ENCODE assay signal across 20 cellular contexts in genomic region chr7:70621954-70622596, GRCh38.
"Had no signal": no experiment of that assay in that cellular context is flagged by ENCODE, and none has a peak within 500 bp of the region (broad histone marks: within the 10 kb centered on the region; RNA-seq: fewer than 3 reads in every experiment).

No MANE protein-coding gene starts in this region.

- H3K36me3 Mint-ChIP-seq: naive thymus-derived CD4-positive, alpha-beta T cell had no signal

- H3K4me1 ChIP-seq: foreskin keratinocyte, heart right ventricle, left ventricle myocardium inferior, lower lobe of right lung, right atrium auricular region, upper lobe of right lung had no signal

- ATAC-seq: foreskin keratinocyte; heart right ventricle; lower lobe of right lung; naive thymus-derived CD4-positive, alpha-beta T cell; upper lobe of right lung had no signal

- H3K4me1 Mint-ChIP-seq: central memory CD8-positive, alpha-beta T cell; naive thymus-derived CD4-positive, alpha-beta T cell had no signal

- H3K4me3 Mint-ChIP-seq: central memory CD8-positive, alpha-beta T cell; naive thymus-derived CD4-positive, alpha-beta T cell had no signal

- H3K36me3 ChIP-seq: heart right ventricle, left ventricle myocardium inferior, lower lobe of right lung, neutrophil, right atrium auricular region, tibial nerve, upper lobe of right lung had no signal

- H3K27ac ChIP-seq: dorsolateral prefrontal cortex, foreskin keratinocyte, heart right ventricle, left ventricle myocardium inferior, lower lobe of right lung, neutrophil, right atrium auricular region, tibial nerve, upper lobe of right lung had no signal

- H3K9me3 ChIP-seq: heart right ventricle, left ventricle myocardium inferior, lower lobe of right lung, neutrophil, right atrium auricular region, tibial nerve, upper lobe of right lung had no signal

- FAIRE-seq: endometrium, small intestine had no signal

- H3K27me3 ChIP-seq: dorsolateral prefrontal cortex, heart right ventricle, neutrophil, right atrium auricular region, tibial nerve, upper lobe of right lung had no signal

- H3K4me3 ChIP-seq: dorsolateral prefrontal cortex, heart right ventricle, left ventricle myocardium inferior, lower lobe of right lung, right atrium auricular region, tibial nerve, upper lobe of right lung had no signal

- DNase-seq: cortex of kidney; dorsolateral prefrontal cortex; effector CD8-positive, alpha-beta T cell; heart right ventricle; islet precursor cell; left ventricle myocardium inferior; lower lobe of right lung; mesendoderm; naive thymus-derived CD4-positive, alpha-beta T cell; posterior cingulate gyrus; small intestine; stimulated activated CD4-positive, alpha-beta T cell treated with anti-CD3 and anti-CD28 coated beads, Interleukin-2, amount 100 ng/mL, for 48 hours; stimulated activated naive CD4-positive, alpha-beta T cell treated with Interleukin-2 at 50 U/mL for 16 hours; upper lobe of right lung had no signal

- H3K27ac Mint-ChIP-seq: naive thymus-derived CD4-positive, alpha-beta T cell had no signal

- H3K27me3 Mint-ChIP-seq: central memory CD8-positive, alpha-beta T cell had no signal
